ENCODE assay signal across 10 cellular contexts in the genomic region with DNA sequence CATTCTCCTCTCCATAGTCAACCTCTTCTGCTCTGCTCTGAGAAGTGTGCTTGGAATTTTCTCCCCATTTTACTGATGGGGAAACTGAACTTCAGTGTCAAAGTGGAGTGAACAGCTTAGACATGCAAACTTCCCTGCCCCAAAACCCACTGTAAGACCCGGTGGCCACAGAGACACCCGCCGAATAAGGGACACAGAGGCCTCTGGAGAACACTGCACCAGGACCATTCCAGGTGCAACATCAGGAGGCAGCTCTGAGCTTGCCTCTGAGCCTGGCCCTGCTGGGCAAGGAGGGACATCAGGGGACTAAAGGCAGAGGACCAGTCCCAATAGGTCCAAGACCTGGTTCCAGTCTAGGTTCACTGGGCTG. TPM values are rescaled to one million over a fixed set of nuclear protein-coding genes. Genes with fewer than 3 reads are reported as not detected.
A peak's percentile ranks its signal among the peaks of the same experiment; 100 is the strongest.
DNase-seq lines count a peak whose midpoint lies in the region; ATAC-seq and TF ChIP-seq lines count a peak whose summit lies in the region.
"Had no signal": no experiment of that assay in that cellular context is flagged by ENCODE, and none has a peak within 500 bp of the region (broad histone marks: within the 10 kb centered on the region; RNA-seq: fewer than 3 reads in every experiment).

No MANE protein-coding gene starts in this region.

- no peak for TF ChIP-seq CTCF in MCF 10A (IDR thresholded peaks at IDR 0.05; ENCODE audit: unreplicated experiment)
- TF ChIP-seq CTCF in transverse colon (IDR thresholded peaks at IDR 0.05) = no peak
- no peak for TF ChIP-seq CTCF in lower leg skin (IDR thresholded peaks at IDR 0.05)

- H3K36me3 Mint-ChIP-seq in activated CD8-positive, alpha-beta memory T cell treated with anti-CD3 and anti-CD28 coated beads, Interleukin-2, amount 10 ng/mL, durations not matched to agents 7 days and 5 days = peaks cover 40% of the 10 kb centered on the region
- no peaks in the 10 kb centered on the region for H3K36me3 Mint-ChIP-seq in MCF 10A (ENCODE audit: insufficient read depth, unreplicated experiment)

- H3K79me1 ChIP-seq in mesenchymal stem cell (replicated peaks; ENCODE audit: low read length, poor library complexity, severe bottlenecking) = no peaks in the 10 kb centered on the region

- no peak overlapping the region for H2BK5ac ChIP-seq in mesenchymal stem cell (ENCODE audit: low read depth, low read length, poor library complexity, severe bottlenecking)

- peak overlapping the region; percentile 96 for H3K27ac Mint-ChIP-seq in activated CD8-positive, alpha-beta memory T cell treated with anti-CD3 and anti-CD28 coated beads, Interleukin-2, amount 10 ng/mL, durations not matched to agents 7 days and 5 days
- peak overlapping the region; percentile 78 for H3K27ac Mint-ChIP-seq in MCF 10A (ENCODE audit: low read depth, unreplicated experiment)

- peak overlapping the region in 1 of 2 experiments; percentile 96 for H3K18ac ChIP-seq in mesenchymal stem cell (ENCODE audit: low read depth in 1 of 2, low read length in 2 of 2)

- peak overlapping the region; percentile 49 for H2AK5ac ChIP-seq in mesenchymal stem cell (ENCODE audit: low read length, severe bottlenecking)

- H2BK15ac ChIP-seq in mesenchymal stem cell (ENCODE audit: low read depth, poor library complexity, severe bottlenecking) = no peak overlapping the region

- peak overlapping the region; percentile 94 for H3K9ac ChIP-seq in mesenchymal stem cell (ENCODE audit: low read length)

- H2BK120ac ChIP-seq in mesenchymal stem cell (ENCODE audit: low read depth, low read length) = no peak overlapping the region

- H3K9me3 ChIP-seq in mesenchymal stem cell (ENCODE audit: control insufficient read depth, low read length) (no peaks in the 10 kb centered on the region), transverse colon (no peaks in the 10 kb centered on the region)

- DNase-seq in activated CD8-positive, alpha-beta memory T cell treated with anti-CD3 and anti-CD28 coated beads, Interleukin-2, amount 10 ng/mL, durations not matched to agents 7 days and 5 days = no peak
- DNase-seq in activated CD8-positive, alpha-beta memory T cell treated with anti-CD3 and anti-CD28 coated beads, Interleukin-2, amount 50 U/mL, for 4 hours = no peak
- DNase-seq in MCF 10A (ENCODE audit: unreplicated experiment) = no peak
- no peak for DNase-seq in mesenchymal stem cell
- DNase-seq in transverse colon = no peak
- no peak for DNase-seq in COLO668 (lab: John Stamatoyannopoulos, UW; ENCODE audit: unreplicated experiment)
- DNase-seq in lower leg skin (ENCODE audit: low spot score in 2 of 2) = no peak
- no peak for DNase-seq in stimulated activated CD4-positive, alpha-beta T cell treated with anti-CD3 and anti-CD28 coated beads, Interleukin-4, amount 100 ng/mL, for 24 hours
- DNase-seq: foreskin melanocyte, GOT3 had no signal

- in situ Hi-C loops in transverse colon (cut with MboI; ENCODE audit: low pct_ligation_motif_present in 1 of 4, low pct_unique_long_range_greater_than_20kb in 1 of 4, low sequenced_read_pairs in 3 of 4) = no loop called here

- TF ChIP-seq POLR2A in transverse colon (IDR thresholded peaks at IDR 0.05) = no peak
- TF ChIP-seq POLR2A in lower leg skin (IDR thresholded peaks at IDR 0.05) = no peak

- peak overlapping the region; percentile 97 for H3K4me3 Mint-ChIP-seq in activated CD8-positive, alpha-beta memory T cell treated with anti-CD3 and anti-CD28 coated beads, Interleukin-2, amount 10 ng/mL, durations not matched to agents 7 days and 5 days
- H3K4me3 Mint-ChIP-seq in MCF 10A (ENCODE audit: unreplicated experiment) = peak overlapping the region; percentile 98

- H3K36me3 ChIP-seq in mesenchymal stem cell (ENCODE audit: control insufficient read depth in 1 of 2, insufficient read depth in 2 of 2, low read depth in 1 of 2, low read length in 2 of 2) (peaks cover 12 to 22% of the 10 kb centered on the region in 2 experiments), transverse colon (no peaks in the 10 kb centered on the region)

- POLR2A ChIA-PET in MCF 10A (lab: Yijun Ruan, JAX) = interaction anchor here (0.8 to 5.9 kb wide), 6 partner anchors 9 to 42 kb away, joined by 4 to 110 read pairs (median 5); no protein-coding TSS in a partner anchor

- peak overlapping the region; percentile 14 to 53 for H3K23ac ChIP-seq in mesenchymal stem cell (ENCODE audit: low read length in 2 of 2)

- 88% methylated on average over 3 of the region's 3 CpGs for WGBS in mesenchymal stem cell
- WGBS in transverse colon (ENCODE audit: low coverage in 1 of 2), 2 donors = 57 to 80% methylated on average over 1 to 3 of the region's 3 CpGs
- 60 to 69% methylated on average over 3 of the region's 3 CpGs for WGBS in lower leg skin, 2 donors

- intact Hi-C loops in MCF 10A (cut with micrococcal nuclease) = loop anchor here (5.0 kb wide), 1 partner anchor 41 kb away; no protein-coding TSS in a partner anchor
- intact Hi-C loops in transverse colon (cut with DNase I; ENCODE audit: low total_unique reads) = no loop called here
- intact Hi-C loops in lower leg skin (cut with DNase I; ENCODE audit: low total_unique reads) = no loop called here

- no peak for TF ChIP-seq EP300 in transverse colon (IDR thresholded peaks at IDR 0.05; ENCODE audit: low read depth)

- H3K27ac ChIP-seq in mesenchymal stem cell (ENCODE audit: low read length, poor library complexity, severe bottlenecking) = peak overlapping the region; percentile 89
- peak overlapping the region; percentile 93 to 97 (median 96) for H3K27ac ChIP-seq in transverse colon

- H3K4me1 Mint-ChIP-seq in activated CD8-positive, alpha-beta memory T cell treated with anti-CD3 and anti-CD28 coated beads, Interleukin-2, amount 10 ng/mL, durations not matched to agents 7 days and 5 days = peaks cover 63% of the 10 kb centered on the region
- H3K4me1 Mint-ChIP-seq in MCF 10A (ENCODE audit: insufficient read depth, unreplicated experiment) = peaks cover 71% of the 10 kb centered on the region

- peak overlapping the region in 1 of 2 experiments; percentile 1 for H2BK12ac ChIP-seq in mesenchymal stem cell (ENCODE audit: low read length in 2 of 2)

- H3K27me3 Mint-ChIP-seq in activated CD8-positive, alpha-beta memory T cell treated with anti-CD3 and anti-CD28 coated beads, Interleukin-2, amount 10 ng/mL, durations not matched to agents 7 days and 5 days = no peaks in the 10 kb centered on the region
- no peaks in the 10 kb centered on the region for H3K27me3 Mint-ChIP-seq in MCF 10A (ENCODE audit: insufficient read depth, unreplicated experiment)

- BruUV-seq in MCF 10A (replicated peaks; lab: Mats Ljungman, UMichigan) = no TSS peak

- CTCF ChIA-PET in activated CD8-positive, alpha-beta memory T cell treated with anti-CD3 and anti-CD28 coated beads, Interleukin-2, amount 10 ng/mL, durations not matched to agents 7 days and 5 days (lab: Charles Lee) = interaction anchor here (0.9 to 27.3 kb wide), 15 partner anchors 10 to 112 kb away, joined by 3 to 775 read pairs (median 4); partner anchors contain the start of genes RPAP3 and SLC48A1
- CTCF ChIA-PET in MCF 10A (lab: Yijun Ruan, JAX) = interaction anchor here (1.0 to 4.2 kb wide), 16 partner anchors 9 to 132 kb away, joined by 3 to 33 read pairs (median 5); partner anchors contain the start of gene RPAP3

- H3K4me1 ChIP-seq in mesenchymal stem cell (ENCODE audit: control insufficient read depth, insufficient read depth, low read depth, low read length) = peaks cover 55% of the 10 kb centered on the region
- peaks cover 39 to 82% (median 73%) of the 10 kb centered on the region in 4 donors for H3K4me1 ChIP-seq in transverse colon

- no peak for ATAC-seq in activated CD8-positive, alpha-beta memory T cell treated with anti-CD3 and anti-CD28 coated beads, Interleukin-2, amount 10 ng/mL, durations not matched to agents 7 days and 5 days

- no peak overlapping the region for H2AFZ ChIP-seq in mesenchymal stem cell (ENCODE audit: low read depth, low read length)

- H3K4me2 ChIP-seq in mesenchymal stem cell (ENCODE audit: low read length, poor library complexity, severe bottlenecking) = peak overlapping the region; percentile 62

- H3K9me3 Mint-ChIP-seq in activated CD8-positive, alpha-beta memory T cell treated with anti-CD3 and anti-CD28 coated beads, Interleukin-2, amount 10 ng/mL, durations not matched to agents 7 days and 5 days (ENCODE audit: low read depth) = no peaks in the 10 kb centered on the region
- H3K9me3 Mint-ChIP-seq in MCF 10A (ENCODE audit: unreplicated experiment) = no peaks in the 10 kb centered on the region

- H4K91ac ChIP-seq in mesenchymal stem cell (ENCODE audit: low read length) = peak overlapping the region; percentile 96

- H3K14ac ChIP-seq in mesenchymal stem cell (ENCODE audit: low read length in 2 of 2) = peak overlapping the region in 1 of 2 experiments; percentile 22

- peak overlapping the region in 1 of 2 experiments; percentile 77 for H3K4ac ChIP-seq in mesenchymal stem cell (ENCODE audit: low read depth in 1 of 2, low read length in 2 of 2)

- H4K8ac ChIP-seq in mesenchymal stem cell (ENCODE audit: low read length) = peak overlapping the region; percentile 77

- H3K27me3 ChIP-seq in mesenchymal stem cell (ENCODE audit: control insufficient read depth in 1 of 2, insufficient read depth in 1 of 2, low read length in 2 of 2) = no peaks in the 10 kb centered on the region
- no peaks in the 10 kb centered on the region for H3K27me3 ChIP-seq in transverse colon

- H3K4me3 ChIP-seq in mesenchymal stem cell (ENCODE audit: insufficient read depth in 1 of 2, low read depth in 1 of 2, low read length in 2 of 2) (peak overlapping the region in 1 of 2 experiments; percentile 93), transverse colon (peak overlapping the region in 3 of 4 donors; percentile 70 to 80 (median 72)), lower leg skin (ENCODE audit: low read depth, poor library complexity, severe bottlenecking) (no peak overlapping the region)

RNA-seq across cellular contexts. Expression of gene HDAC7, which starts 1.7 kb away (rescaled TPM):
- total RNA-seq in activated CD8-positive, alpha-beta memory T cell treated with anti-CD3 and anti-CD28 coated beads, Interleukin-2, amount 10 ng/mL, durations not matched to agents 7 days and 5 days = 100 to 1,000 TPM; 226 to 284 TPM
- total RNA-seq in MCF 10A (2022) (65.0 and 80.1 TPM in 2 replicates), transverse colon (100 to 1,000 TPM in 1 of 4 donors, 10 to 100 TPM in 3; 19.4 to 133 (median 28.3) TPM), lower leg skin (100 to 1,000 TPM in 1 of 4 donors, 10 to 100 TPM in 3; 56.3 to 114 (median 63.5) TPM)
- 50.4 TPM for polyA plus RNA-seq in mesenchymal stem cell (2013, experiment 1 of 2)
- polyA plus RNA-seq in mesenchymal stem cell (2013, experiment 2 of 2) = 47.9 TPM

RNA-seq across cellular contexts. Expression of gene SLC48A1, which starts 45.0 kb away (rescaled TPM):
- 10 to 100 TPM; 13.9 to 18.5 TPM for total RNA-seq in activated CD8-positive, alpha-beta memory T cell treated with anti-CD3 and anti-CD28 coated beads, Interleukin-2, amount 10 ng/mL, durations not matched to agents 7 days and 5 days
- total RNA-seq in MCF 10A (2022) = 19.4 and 20.2 TPM in 2 replicates
- 8.4 TPM for polyA plus RNA-seq in mesenchymal stem cell (2013, experiment 1 of 2)
- 8.3 TPM for polyA plus RNA-seq in mesenchymal stem cell (2013, experiment 2 of 2)
- total RNA-seq in transverse colon = 10 to 100 TPM; 19.9 to 76.7 (median 23.1) TPM
- total RNA-seq in lower leg skin = 10 to 100 TPM; 28.2 to 51.7 (median 48.6) TPM

RNA-seq across cellular contexts. Expression of gene RAPGEF3, which starts 59.3 kb away (rescaled TPM):
- 1 to 10 TPM; 1.5 to 1.9 TPM for total RNA-seq in activated CD8-positive, alpha-beta memory T cell treated with anti-CD3 and anti-CD28 coated beads, Interleukin-2, amount 10 ng/mL, durations not matched to agents 7 days and 5 days
- total RNA-seq in MCF 10A (2022) (1.4 and 3.4 TPM in 2 replicates), transverse colon (10 to 100 TPM in 2 of 4 donors, 1 to 10 TPM in 2; 8.1 to 51.7 (median 24.6) TPM), lower leg skin (10 to 100 TPM; 13.4 to 27.8 (median 18.9) TPM)
- 1.2 TPM for polyA plus RNA-seq in mesenchymal stem cell (2013, experiment 1 of 2)
- polyA plus RNA-seq in mesenchymal stem cell (2013, experiment 2 of 2) = 1.2 TPM
